19 cellular contexts compared by ENCODE assay signal in the genomic region with DNA sequence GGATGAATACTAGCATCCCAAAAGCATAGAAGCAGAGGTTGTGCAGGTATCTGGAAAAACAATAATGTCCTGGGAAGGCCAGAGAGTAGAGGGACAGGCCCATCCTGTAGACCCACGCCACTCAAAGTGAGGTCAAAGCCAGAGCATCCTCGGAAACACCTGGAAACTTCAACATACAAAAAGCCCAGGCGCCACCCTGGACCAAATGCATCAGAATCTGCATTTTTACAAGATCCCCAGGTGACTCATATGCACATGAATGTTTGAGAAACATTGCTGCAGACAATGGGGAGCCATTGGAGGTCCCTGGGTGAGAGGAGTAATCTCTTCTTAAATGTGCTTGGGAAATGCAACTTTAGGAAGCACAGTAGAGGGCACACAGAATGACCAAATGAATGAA.
"Had no signal": no experiment of that assay in that cellular context is flagged by ENCODE, and none has a peak within 500 bp of the region (broad histone marks: within the 10 kb centered on the region; RNA-seq: fewer than 3 reads in every experiment).

No MANE protein-coding gene starts in this region.

- ATAC-seq: activated CD4-positive, CD25-positive, alpha-beta regulatory T cell treated with anti-CD3 and anti-CD28 coated beads, Interleukin-2, amount 50 U/mL, for 24 hours; left lung; sciatic nerve had no signal

- H3K27ac Mint-ChIP-seq: activated naive CD8-positive, alpha-beta T cell treated with anti-CD3 and anti-CD28 coated beads, Interleukin-2, amount 10 ng/mL, durations not matched to agents 7 days and 5 days; activated T-helper 1 cell treated with anti-CD3 and anti-CD28 coated beads, Interleukin-12 subunit alpha, Interleukin-12 subunit beta, Interleukin-2, Interleukin-4 antibody, amounts not matched to agents 30 ng/mL and 10 ng/mL and 1 ng/mL, durations not matched to agents 14 hours and 24 hours and 36 hours; brain; nephron progenitor cell; stimulated activated naive CD8-positive, alpha-beta T cell treated with anti-CD3 and anti-CD28 coated beads, Interleukin-15, Interleukin-2, amounts not matched to agents 100 ng/mL and 50 ng/mL, for 24 hours; T-helper 2 cell treated with Interferon-gamma antibody and Interleukin-4, amounts not matched to agents 5 μg/mL and 100 μg/mL, for 36 hours had no signal

- H3K9me3 Mint-ChIP-seq: activated naive CD8-positive, alpha-beta T cell treated with anti-CD3 and anti-CD28 coated beads, Interleukin-2, amount 10 ng/mL, durations not matched to agents 7 days and 5 days; activated T-helper 1 cell treated with anti-CD3 and anti-CD28 coated beads, Interleukin-12 subunit alpha, Interleukin-12 subunit beta, Interleukin-2, Interleukin-4 antibody, amounts not matched to agents 30 ng/mL and 10 ng/mL and 1 ng/mL, durations not matched to agents 14 hours and 24 hours and 36 hours; brain; nephron progenitor cell; stimulated activated naive CD8-positive, alpha-beta T cell treated with anti-CD3 and anti-CD28 coated beads, Interleukin-15, Interleukin-2, amounts not matched to agents 100 ng/mL and 50 ng/mL, for 24 hours; T-helper 2 cell treated with Interferon-gamma antibody and Interleukin-4, amounts not matched to agents 5 μg/mL and 100 μg/mL, for 36 hours had no signal

- H3K27me3 Mint-ChIP-seq: activated naive CD8-positive, alpha-beta T cell treated with anti-CD3 and anti-CD28 coated beads, Interleukin-2, amount 10 ng/mL, durations not matched to agents 7 days and 5 days; stimulated activated naive CD8-positive, alpha-beta T cell treated with anti-CD3 and anti-CD28 coated beads, Interleukin-15, Interleukin-2, amounts not matched to agents 100 ng/mL and 50 ng/mL, for 24 hours had no signal

- DNase-seq: activated naive CD4-positive, alpha-beta T cell; activated naive CD8-positive, alpha-beta T cell treated with anti-CD3 and anti-CD28 coated beads, Interleukin-2, amount 10 ng/mL, durations not matched to agents 7 days and 5 days; central memory CD4-positive, alpha-beta T cell; esophagus squamous epithelium; hypothalamus; kidney; left lung; nephron progenitor cell; ovary; spleen; trophoblast cell had no signal

- H3K4me3 ChIP-seq: coronary artery, esophagus squamous epithelium, left lung, ovary, spleen, suprapubic skin had no signal

- H3K4me1 ChIP-seq: left lung, suprapubic skin had no signal

- H3K36me3 ChIP-seq: esophagus squamous epithelium, left lung, ovary, spleen, suprapubic skin had no signal

- H3K4me1 Mint-ChIP-seq: activated naive CD8-positive, alpha-beta T cell treated with anti-CD3 and anti-CD28 coated beads, Interleukin-2, amount 10 ng/mL, durations not matched to agents 7 days and 5 days had no signal

- FAIRE-seq: kidney had no signal

- H3K36me3 Mint-ChIP-seq: activated naive CD8-positive, alpha-beta T cell treated with anti-CD3 and anti-CD28 coated beads, Interleukin-2, amount 10 ng/mL, durations not matched to agents 7 days and 5 days; brain had no signal

- H3K4me3 Mint-ChIP-seq: activated naive CD8-positive, alpha-beta T cell treated with anti-CD3 and anti-CD28 coated beads, Interleukin-2, amount 10 ng/mL, durations not matched to agents 7 days and 5 days; activated T-helper 1 cell treated with anti-CD3 and anti-CD28 coated beads, Interleukin-12 subunit alpha, Interleukin-12 subunit beta, Interleukin-2, Interleukin-4 antibody, amounts not matched to agents 30 ng/mL and 10 ng/mL and 1 ng/mL, durations not matched to agents 14 hours and 24 hours and 36 hours; brain; nephron progenitor cell; stimulated activated naive CD8-positive, alpha-beta T cell treated with anti-CD3 and anti-CD28 coated beads, Interleukin-15, Interleukin-2, amounts not matched to agents 100 ng/mL and 50 ng/mL, for 24 hours; T-helper 2 cell treated with Interferon-gamma antibody and Interleukin-4, amounts not matched to agents 5 μg/mL and 100 μg/mL, for 36 hours had no signal

- H3K27ac ChIP-seq: coronary artery, esophagus squamous epithelium, ovary, spleen, suprapubic skin had no signal

- H3K27me3 ChIP-seq: esophagus squamous epithelium, left lung, ovary, spleen, suprapubic skin had no signal

- H3K9me3 ChIP-seq: esophagus squamous epithelium, left lung, ovary, spleen, suprapubic skin had no signal
